29 cellular contexts compared by ENCODE assay signal in genomic region chr15:26048669-26049068, GRCh38.
"Had no signal": no experiment of that assay in that cellular context is flagged by ENCODE, and none has a peak within 500 bp of the region (broad histone marks: within the 10 kb centered on the region; RNA-seq: fewer than 3 reads in every experiment).

No MANE protein-coding gene starts in this region.

- H3K4me3 Mint-ChIP-seq: stimulated activated effector memory CD8-positive, alpha-beta T cell treated with anti-CD3 and anti-CD28 coated beads, Interleukin-12 subunit alpha, Interleukin-12 subunit beta, amount 100 ng/mL, for 72 hours; stimulated activated memory B cell treated with anti-CD40 and anti-IgM and Interleukin-4, amounts not matched to agents 10 μg/mL and 1 μg/mL and 100 μg/mL, for 72 hours; stimulated activated naive B cell treated with anti-CD40 and anti-IgM and Interleukin-4, amounts not matched to agents 10 μg/mL and 1 μg/mL and 100 μg/mL, for 72 hours; stimulated activated naive CD8-positive, alpha-beta T cell treated with anti-CD3 and anti-CD28 coated beads, Interleukin-15, amount 100 ng/mL, for 72 hours; stimulated activated naive CD8-positive, alpha-beta T cell treated with anti-CD3 and anti-CD28 coated beads, Interleukin-15, Interleukin-2, amounts not matched to agents 100 ng/mL and 50 ng/mL, for 24 hours; type B pancreatic cell had no signal

- H3K4me1 Mint-ChIP-seq: stimulated activated effector memory CD8-positive, alpha-beta T cell treated with anti-CD3 and anti-CD28 coated beads, Interleukin-12 subunit alpha, Interleukin-12 subunit beta, amount 100 ng/mL, for 72 hours; stimulated activated memory B cell treated with anti-CD40 and anti-IgM and Interleukin-4, amounts not matched to agents 10 μg/mL and 1 μg/mL and 100 μg/mL, for 72 hours; stimulated activated naive B cell treated with anti-CD40 and anti-IgM and Interleukin-4, amounts not matched to agents 10 μg/mL and 1 μg/mL and 100 μg/mL, for 72 hours; stimulated activated naive CD8-positive, alpha-beta T cell treated with anti-CD3 and anti-CD28 coated beads, Interleukin-15, amount 100 ng/mL, for 72 hours had no signal

- DNase-seq: stimulated activated CD4-positive, alpha-beta T cell treated with anti-CD3 and anti-CD28 coated beads, Interleukin-2, amount 100 ng/mL, for 48 hours; stimulated activated CD4-positive, alpha-beta T cell treated with anti-CD3 and anti-CD28 coated beads, Interleukin-4, amount 100 ng/mL, for 1 hour; stimulated activated CD4-positive, alpha-beta T cell treated with anti-CD3 and anti-CD28 coated beads, Interleukin-4, amount 100 ng/mL, for 24 hours; stimulated activated CD4-positive, alpha-beta T cell treated with anti-CD3 and anti-CD28 coated beads, Interleukin-4, amount 100 ng/mL, for 4 hours; stimulated activated CD8-positive, alpha-beta memory T cell treated with anti-CD3 and anti-CD28 coated beads, Interleukin-4, amount 100 ng/mL, for 48 hours; stimulated activated naive B cell treated with anti-CD40 and anti-IgM and Interleukin-4, amounts not matched to agents 10 μg/mL and 1 μg/mL and 100 μg/mL, for 72 hours; stimulated activated naive CD4-positive, alpha-beta T cell; stimulated activated naive CD4-positive, alpha-beta T cell treated with Interleukin-2 at 50 U/mL for 16 hours; stimulated activated naive CD8-positive, alpha-beta T cell treated with anti-CD3 and anti-CD28 coated beads, Interleukin-15, amount 100 ng/mL, for 72 hours; stimulated activated naive CD8-positive, alpha-beta T cell treated with anti-CD3 and anti-CD28 coated beads, Interleukin-15, Interleukin-2, amounts not matched to agents 100 U/mL and 50 U/mL, for 24 hours; stomach; substantia nigra; testis; thyroid gland; tibial artery; transverse colon; trophoblast cell; upper lobe of right lung; uterus had no signal

- H3K36me3 ChIP-seq: stomach, suprapubic skin, thoracic aorta, thyroid gland, tibial artery, tibial nerve, transverse colon, upper lobe of left lung, upper lobe of right lung, uterus, vagina had no signal

- H3K27ac Mint-ChIP-seq: stimulated activated effector memory CD8-positive, alpha-beta T cell treated with anti-CD3 and anti-CD28 coated beads, Interleukin-12 subunit alpha, Interleukin-12 subunit beta, amount 100 ng/mL, for 72 hours; stimulated activated memory B cell treated with anti-CD40 and anti-IgM and Interleukin-4, amounts not matched to agents 10 μg/mL and 1 μg/mL and 100 μg/mL, for 72 hours; stimulated activated naive B cell treated with anti-CD40 and anti-IgM and Interleukin-4, amounts not matched to agents 10 μg/mL and 1 μg/mL and 100 μg/mL, for 72 hours; stimulated activated naive CD8-positive, alpha-beta T cell treated with anti-CD3 and anti-CD28 coated beads, Interleukin-15, Interleukin-2, amounts not matched to agents 100 ng/mL and 50 ng/mL, for 24 hours; type B pancreatic cell had no signal

- H3K27ac ChIP-seq: stomach, suprapubic skin, thoracic aorta, thyroid gland, tibial artery, tibial nerve, transverse colon, upper lobe of left lung, upper lobe of right lung, uterus, vagina had no signal

- FAIRE-seq: urothelium cell line had no signal

- H3K36me3 Mint-ChIP-seq: stimulated activated effector memory CD8-positive, alpha-beta T cell treated with anti-CD3 and anti-CD28 coated beads, Interleukin-12 subunit alpha, Interleukin-12 subunit beta, amount 100 ng/mL, for 72 hours; stimulated activated memory B cell treated with anti-CD40 and anti-IgM and Interleukin-4, amounts not matched to agents 10 μg/mL and 1 μg/mL and 100 μg/mL, for 72 hours; stimulated activated naive B cell treated with anti-CD40 and anti-IgM and Interleukin-4, amounts not matched to agents 10 μg/mL and 1 μg/mL and 100 μg/mL, for 72 hours; type B pancreatic cell had no signal

- H3K27me3 ChIP-seq: suprapubic skin, testis, thyroid gland, tibial nerve, transverse colon, upper lobe of left lung, upper lobe of right lung, uterus, vagina had no signal

- H3K9me3 Mint-ChIP-seq: stimulated activated effector memory CD8-positive, alpha-beta T cell treated with anti-CD3 and anti-CD28 coated beads, Interleukin-12 subunit alpha, Interleukin-12 subunit beta, amount 100 ng/mL, for 72 hours; stimulated activated memory B cell treated with anti-CD40 and anti-IgM and Interleukin-4, amounts not matched to agents 10 μg/mL and 1 μg/mL and 100 μg/mL, for 72 hours; stimulated activated naive CD8-positive, alpha-beta T cell treated with anti-CD3 and anti-CD28 coated beads, Interleukin-15, amount 100 ng/mL, for 72 hours; stimulated activated naive CD8-positive, alpha-beta T cell treated with anti-CD3 and anti-CD28 coated beads, Interleukin-15, Interleukin-2, amounts not matched to agents 100 ng/mL and 50 ng/mL, for 24 hours; type B pancreatic cell had no signal

- H3K9me3 ChIP-seq: stomach, suprapubic skin, testis, thoracic aorta, thyroid gland, tibial artery, tibial nerve, transverse colon, upper lobe of left lung, upper lobe of right lung, uterus, vagina had no signal

- H3K4me3 ChIP-seq: stomach, suprapubic skin, testis, thoracic aorta, thyroid gland, tibial artery, tibial nerve, transverse colon, upper lobe of left lung, upper lobe of right lung, uterus, vagina had no signal

- H3K4me1 ChIP-seq: stomach, suprapubic skin, thyroid gland, transverse colon, upper lobe of left lung, upper lobe of right lung, uterus, vagina had no signal
